27 cellular contexts compared by ENCODE assay signal in the genomic region with DNA sequence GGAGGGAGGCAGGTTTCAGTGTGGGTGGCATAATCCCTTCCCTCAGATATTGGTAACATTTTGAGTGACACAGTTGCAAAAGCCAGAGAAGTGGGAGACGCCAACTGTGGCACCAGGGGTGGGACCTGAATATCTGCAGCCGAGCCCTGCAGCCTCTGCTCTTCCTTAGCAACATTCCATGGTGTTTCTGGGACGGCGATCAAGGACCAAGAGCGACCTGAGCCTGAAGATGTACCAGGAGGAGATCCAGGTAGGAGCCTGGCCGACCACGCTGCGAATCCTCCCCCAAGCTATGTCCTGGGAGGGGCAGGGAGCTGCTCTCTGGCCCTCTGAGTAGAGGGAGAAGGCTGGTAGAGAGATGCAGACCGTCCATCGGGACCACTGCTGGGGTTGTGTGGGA. TPM values are rescaled to one million over a fixed set of nuclear protein-coding genes. Genes with fewer than 3 reads are reported as not detected.
A peak's percentile ranks its signal among the peaks of the same experiment; 100 is the strongest.
DNase-seq lines count a peak whose midpoint lies in the region; ATAC-seq, FAIRE-seq and TF ChIP-seq lines count a peak whose summit lies in the region.
"Had no signal": no experiment of that assay in that cellular context is flagged by ENCODE, and none has a peak within 500 bp of the region (broad histone marks: within the 10 kb centered on the region; RNA-seq: fewer than 3 reads in every experiment).

No MANE protein-coding gene starts in this region.

- no TSS peak for BruUV-seq in K562 (replicated peaks; lab: Mats Ljungman, UMichigan)

- no peaks in the 10 kb centered on the region for H3K9me1 ChIP-seq in K562 (ENCODE audit: control insufficient read depth, insufficient read depth, low read length)

- no peaks in the 10 kb centered on the region for H3K79me2 ChIP-seq in K562 (ENCODE audit: control insufficient read depth, insufficient read depth, low read length)

- TF ChIP-seq RAD21 in K562 (CRISPR knock-in tag; conservative IDR thresholded peaks at IDR 0.05 in 1 of 2, IDR thresholded peaks at IDR 0.05 in 1 of 2), result no peak

- no peaks in the 10 kb centered on the region for H3K27me3 Mint-ChIP-seq in activated T-cell treated with anti-CD3 and anti-CD28 coated beads, Interleukin-2, amount 50 U/mL, for 24 hours
- H3K27me3 Mint-ChIP-seq in activated naive CD8-positive, alpha-beta T cell, result no peaks in the 10 kb centered on the region
- H3K27me3 Mint-ChIP-seq in activated naive CD8-positive, alpha-beta T cell treated with anti-CD3 and anti-CD28 coated beads for 36 hours, result no peaks in the 10 kb centered on the region
- H3K27me3 Mint-ChIP-seq: B cell; CD4-positive, alpha-beta T cell; CD8-positive, alpha-beta memory T cell had no signal

- peaks cover 83% of the 10 kb centered on the region for H3K36me3 Mint-ChIP-seq in activated T-cell treated with anti-CD3 and anti-CD28 coated beads, Interleukin-2, amount 50 U/mL, for 24 hours (ENCODE audit: low read depth)
- no peaks in the 10 kb centered on the region for H3K36me3 Mint-ChIP-seq in activated naive CD8-positive, alpha-beta T cell
- peaks cover 2% of the 10 kb centered on the region for H3K36me3 Mint-ChIP-seq in activated naive CD8-positive, alpha-beta T cell treated with anti-CD3 and anti-CD28 coated beads for 36 hours
- H3K36me3 Mint-ChIP-seq in stimulated activated effector memory CD8-positive, alpha-beta T cell treated with anti-CD3 and anti-CD28 coated beads, Interleukin-12 subunit alpha, Interleukin-12 subunit beta, amount 100 ng/mL, for 72 hours, result peaks cover 15% of the 10 kb centered on the region

- 88% methylated on average over 10 of the region's 10 CpGs for WGBS in K562 (ENCODE audit: insufficient coverage, low coverage, missing lambda C conversion rate)

- CTCF ChIA-PET in K562 (lab: Yijun Ruan, JAX; ENCODE audit: low intra/inter-chr PET ratio), result no interaction called here

- no peak for ATAC-seq in K562
- no peak for ATAC-seq in stimulated activated effector memory CD8-positive, alpha-beta T cell treated with anti-CD3 and anti-CD28 coated beads, Interleukin-12 subunit alpha, Interleukin-12 subunit beta, amount 100 ng/mL, for 72 hours
- ATAC-seq: A549, GM12878 had no signal

- no peak overlapping the region for H3K27ac ChIP-seq in K562 (ENCODE audit: extremely low read depth, low read depth, low read length)
- H3K27ac ChIP-seq: 22Rv1; A549; BLaER1 treated with 17β-estradiol and CSF1 and Interleukin-3, amounts not matched to agents 10 nM and 100 nM; C4-2B had no signal

- TF ChIP-seq EP300 in K562 (IDR thresholded peaks at IDR 0.05; ENCODE audit: low read length), result no peak

- POLR2A ChIA-PET in K562 (lab: Yijun Ruan, JAX), result no interaction called here

- no peak overlapping the region for H3K4me3 Mint-ChIP-seq in activated T-cell treated with anti-CD3 and anti-CD28 coated beads, Interleukin-2, amount 50 U/mL, for 24 hours
- H3K4me3 Mint-ChIP-seq in activated naive CD8-positive, alpha-beta T cell, result no peak overlapping the region
- H3K4me3 Mint-ChIP-seq in activated naive CD8-positive, alpha-beta T cell treated with anti-CD3 and anti-CD28 coated beads for 36 hours, result no peak overlapping the region
- no peak overlapping the region for H3K4me3 Mint-ChIP-seq in stimulated activated effector memory CD8-positive, alpha-beta T cell treated with anti-CD3 and anti-CD28 coated beads, Interleukin-12 subunit alpha, Interleukin-12 subunit beta, amount 100 ng/mL, for 72 hours
- H3K4me3 Mint-ChIP-seq: B cell; CD4-positive, alpha-beta T cell; CD8-positive, alpha-beta memory T cell had no signal

- no peak for TF ChIP-seq CTCF in K562 (IDR thresholded peaks at IDR 0.05 in 2 of 3, conservative IDR thresholded peaks at IDR 0.05 in 1 of 3; ENCODE audit: insufficient read depth in 2 of 3, low read depth in 1 of 3, low read length in 3 of 3)
- no peak for TF ChIP-seq CTCF in GM13977 (IDR thresholded peaks at IDR 0.05; ENCODE audit: extremely low read depth, insufficient read depth, missing control alignments)

- FAIRE-seq in K562 (lab: Jason Lieb, UNC), result no peak
- FAIRE-seq: A549, GM12878, GM12892, GM18507 had no signal

- peak overlapping the region; percentile 73 for H3K27ac Mint-ChIP-seq in activated T-cell treated with anti-CD3 and anti-CD28 coated beads, Interleukin-2, amount 50 U/mL, for 24 hours
- H3K27ac Mint-ChIP-seq in activated naive CD8-positive, alpha-beta T cell, result peak overlapping the region; percentile 16
- no peak overlapping the region for H3K27ac Mint-ChIP-seq in activated naive CD8-positive, alpha-beta T cell treated with anti-CD3 and anti-CD28 coated beads for 36 hours
- peak overlapping the region; percentile 10 for H3K27ac Mint-ChIP-seq in stimulated activated effector memory CD8-positive, alpha-beta T cell treated with anti-CD3 and anti-CD28 coated beads, Interleukin-12 subunit alpha, Interleukin-12 subunit beta, amount 100 ng/mL, for 72 hours
- H3K27ac Mint-ChIP-seq: B cell had no signal

- H3K9me3 Mint-ChIP-seq in activated T-cell treated with anti-CD3 and anti-CD28 coated beads, Interleukin-2, amount 50 U/mL, for 24 hours, result no peaks in the 10 kb centered on the region
- H3K9me3 Mint-ChIP-seq in activated naive CD8-positive, alpha-beta T cell (ENCODE audit: low read depth), result no peaks in the 10 kb centered on the region
- no peaks in the 10 kb centered on the region for H3K9me3 Mint-ChIP-seq in activated naive CD8-positive, alpha-beta T cell treated with anti-CD3 and anti-CD28 coated beads for 36 hours
- H3K9me3 Mint-ChIP-seq in stimulated activated effector memory CD8-positive, alpha-beta T cell treated with anti-CD3 and anti-CD28 coated beads, Interleukin-12 subunit alpha, Interleukin-12 subunit beta, amount 100 ng/mL, for 72 hours, result no peaks in the 10 kb centered on the region
- H3K9me3 Mint-ChIP-seq: CD4-positive, alpha-beta T cell; CD8-positive, alpha-beta memory T cell had no signal

- no peaks in the 10 kb centered on the region for H3K9me3 ChIP-seq in K562 (replicated peaks; ENCODE audit: control insufficient read depth, insufficient read depth, low read depth, low read length)
- H3K9me3 ChIP-seq: A549; BLaER1 treated with 17β-estradiol and CSF1 and Interleukin-3, amounts not matched to agents 10 nM and 100 nM had no signal

- no peak overlapping the region for H3K4me3 ChIP-seq in K562
- H3K4me3 ChIP-seq: A549; BLaER1 treated with 17β-estradiol and CSF1 and Interleukin-3, amounts not matched to agents 10 nM and 100 nM; GM12878 had no signal

- H3K36me3 ChIP-seq in K562 (ENCODE audit: control insufficient read depth, insufficient read depth, low read length), result peaks cover 40% of the 10 kb centered on the region; the same call in 2 of the 3 replicates

- H3K4me2 ChIP-seq in K562 (ENCODE audit: insufficient read depth, low read length), result no peak overlapping the region
- H3K4me2 ChIP-seq: A549; BLaER1 treated with 17β-estradiol and CSF1 and Interleukin-3, amounts not matched to agents 10 nM and 100 nM had no signal

- no peak overlapping the region; a peak in 1 of 4 replicates for H3K9ac ChIP-seq in K562 (ENCODE audit: insufficient read depth in 1 of 2, low read depth in 2 of 2, low read length in 2 of 2)
- H3K9ac ChIP-seq: BLaER1 treated with 17β-estradiol and CSF1 and Interleukin-3, amounts not matched to agents 10 nM and 100 nM had no signal

- no peaks in the 10 kb centered on the region for H3K27me3 ChIP-seq in K562 (ENCODE audit: control insufficient read depth in 2 of 2, insufficient read depth in 2 of 2, low read length in 2 of 2)

- no peak for DNase-seq in activated T-cell treated with anti-CD3 and anti-CD28 coated beads, Interleukin-2, amount 50 U/mL, for 24 hours
- no peak for DNase-seq in activated T-cell treated with anti-CD3 and anti-CD28 coated beads, Interleukin-2, amount 50 U/mL, for 1 hour
- DNase-seq in activated naive CD8-positive, alpha-beta T cell treated with anti-CD3 and anti-CD28 coated beads for 36 hours, result no peak
- DNase-seq in K562 (ENCODE audit: extremely low read depth in 1 of 4, low spot score in 3 of 4) (no peak), GM13977 (ENCODE audit: low spot score) (no peak), amygdala (lab: John Stamatoyannopoulos, UW) (no peak)
- DNase-seq in stimulated activated effector memory CD8-positive, alpha-beta T cell treated with anti-CD3 and anti-CD28 coated beads, Interleukin-12 subunit alpha, Interleukin-12 subunit beta, amount 100 ng/mL, for 72 hours (ENCODE audit: low spot score in 2 of 2), result no peak
- DNase-seq: AML-193; CD4-positive, alpha-beta T cell; CD8-positive, alpha-beta memory T cell; COR-L47; DMS 273 treated with DMSO at 0.1 percent for 48 hours; DMS153; DMS53; DMS79; DND-41; EL; GDM1 had no signal

- intact Hi-C loops in K562 (cut with micrococcal nuclease), result no loop called here

- no peak for TF ChIP-seq POLR2A in K562 (conservative IDR thresholded peaks at IDR 0.05)

- peaks cover 0 to 5% of the 10 kb centered on the region in 2 experiments; a peak in 1 of 5 replicates for H3K4me1 ChIP-seq in K562 (replicated peaks in 1 of 2; ENCODE audit: control insufficient read depth in 2 of 2, insufficient read depth in 2 of 2, low read length in 2 of 2)
- H3K4me1 ChIP-seq: A549 had no signal

- in situ Hi-C loops in K562 (cut with MboI) (no loop called here), GM13977 (cut with MboI; ENCODE audit: low pct_unique_long_range_greater_than_20kb, low sequenced_read_pairs, unreplicated experiment) (no loop called here)

- no peaks in the 10 kb centered on the region for H3K4me1 Mint-ChIP-seq in activated T-cell treated with anti-CD3 and anti-CD28 coated beads, Interleukin-2, amount 50 U/mL, for 24 hours (ENCODE audit: low read depth)
- H3K4me1 Mint-ChIP-seq in activated naive CD8-positive, alpha-beta T cell (ENCODE audit: low read depth), result no peaks in the 10 kb centered on the region
- no peaks in the 10 kb centered on the region for H3K4me1 Mint-ChIP-seq in activated naive CD8-positive, alpha-beta T cell treated with anti-CD3 and anti-CD28 coated beads for 36 hours
- H3K4me1 Mint-ChIP-seq in stimulated activated effector memory CD8-positive, alpha-beta T cell treated with anti-CD3 and anti-CD28 coated beads, Interleukin-12 subunit alpha, Interleukin-12 subunit beta, amount 100 ng/mL, for 72 hours, result no peaks in the 10 kb centered on the region
- H3K4me1 Mint-ChIP-seq: B cell; CD8-positive, alpha-beta memory T cell had no signal

- H4K20me1 ChIP-seq in K562 (replicated peaks; ENCODE audit: control insufficient read depth, insufficient read depth, low read length), result no peaks in the 10 kb centered on the region

- no peak overlapping the region for H2AFZ ChIP-seq in K562 (ENCODE audit: low read depth, low read length)

RNA-seq across cellular contexts. Expression of a gene that starts 41.8 kb away (rescaled TPM):
- total RNA-seq in activated naive CD8-positive, alpha-beta T cell treated with anti-CD3 and anti-CD28 coated beads for 36 hours, result 10 to 100 TPM; 13.5 to 15.1 TPM
- 58.8 and 108 TPM in 2 replicates for total RNA-seq in K562 (2011; cell fraction: chromatin; rRNA removed; ENCODE audit: low replicate concordance)
- total RNA-seq in K562 (2011; cell fraction: nucleolus; rRNA removed), result 66.5 and 71.5 TPM in 2 replicates
- total RNA-seq in K562 (2011; cell fraction: nucleoplasm; rRNA removed), result 58.5 and 61.2 TPM in 2 replicates
- 18.5 and 26.3 TPM in 2 replicates for total RNA-seq in K562 (2014; rRNA removed)
- total RNA-seq in K562 (2014; rRNA removed; fragmentation: Illumina TruSeq; extraction: Trizol), result 12.6 and 18.1 TPM in 2 replicates
- total RNA-seq in K562 (2015; rRNA removed; fragmentation: Illumina TruSeq; extraction: Trizol), result 21.0 and 21.2 TPM in 2 replicates
- total RNA-seq in K562 (2021), result 31.8 and 34.1 TPM in 2 replicates
- 18.2 and 25.0 TPM in 2 replicates for polyA plus RNA-seq in K562 (2011; rRNA removed)
- 35.8 and 50.0 TPM in 2 replicates for polyA plus RNA-seq in K562 (2011; cell fraction: cytosol; rRNA removed)
- 70.2 and 99.8 TPM in 2 replicates for polyA plus RNA-seq in K562 (2011; cell fraction: nucleus; rRNA removed)
- polyA plus RNA-seq in K562 (2012), result 20.5 and 24.5 TPM in 2 replicates
- polyA plus RNA-seq in K562 (2014; fragmentation: Illumina TruSeq; extraction: Trizol), result 23.0 and 24.1 TPM in 2 replicates
- under 1 TPM; 0.86 to 0.87 TPM for polyA plus RNA-seq in K562 (2014; fragmentation: Nextera tagmentation; extraction: Ambion mirVana)
- 25.2 and 26.5 TPM in 2 replicates for polyA plus RNA-seq in K562 (2014; rRNA removed)
- 19.1 and 29.2 TPM in 2 replicates for polyA minus RNA-seq in K562 (2011; rRNA and poly(A)+ RNA removed)
- 18.6 and 20.4 TPM in 2 replicates for polyA minus RNA-seq in K562 (2011; cell fraction: cytosol; rRNA and poly(A)+ RNA removed)
- 27.6 and 36.0 TPM in 2 replicates for polyA minus RNA-seq in K562 (2011; cell fraction: nucleus; rRNA and poly(A)+ RNA removed)
